In genomic region chr21:45366476-45366875, GRCh38 we compare ENCODE assay signal across 16 cellular contexts. TPM values are rescaled to one million over a fixed set of nuclear protein-coding genes. Genes with fewer than 3 reads are reported as not detected.
A peak's percentile ranks its signal among the peaks of the same experiment; 100 is the strongest.
DNase-seq lines count a peak whose midpoint lies in the region; ATAC-seq and TF ChIP-seq lines count a peak whose summit lies in the region.
"Had no signal": no experiment of that assay in that cellular context is flagged by ENCODE, and none has a peak within 500 bp of the region (broad histone marks: within the 10 kb centered on the region; RNA-seq: fewer than 3 reads in every experiment).

No MANE protein-coding gene starts in this region.

- H3K36me3 ChIP-seq in NT2/D1 (ENCODE audit: insufficient read depth, insufficient read length, low read length) (no peaks in the 10 kb centered on the region), colonic mucosa (no peaks in the 10 kb centered on the region), mesodermal cell (ENCODE audit: control insufficient read depth, insufficient read depth, low read length) (no peaks in the 10 kb centered on the region), subcutaneous abdominal adipose tissue (ENCODE audit: control insufficient read depth in 5 of 5, insufficient read depth in 5 of 5, low read length in 5 of 5) (no peaks in the 10 kb centered on the region)
- H3K36me3 ChIP-seq: SJCRH30 had no signal

- peak overlapping the region; percentile 39 for H3K9ac ChIP-seq in NT2/D1 (ENCODE audit: insufficient read length, low read depth)
- H3K9ac ChIP-seq in colonic mucosa (ENCODE audit: low read depth in 2 of 2, low read length in 2 of 2), result no peak overlapping the region
- no peak overlapping the region for H3K9ac ChIP-seq in subcutaneous abdominal adipose tissue (ENCODE audit: low read length in 5 of 5)

- H3K27ac ChIP-seq in colonic mucosa (peak overlapping the region; percentile 18), mesodermal cell (ENCODE audit: low read depth, low read length, severe bottlenecking) (peak overlapping the region; percentile 98), subcutaneous abdominal adipose tissue (ENCODE audit: low read depth, low read length) (peak overlapping the region; percentile 81)
- H3K27ac ChIP-seq: SJCRH30 had no signal

- intact Hi-C loops in colonic mucosa (cut with DNase I) (no loop called here), head of caudate nucleus (cut with DNase I) (no loop called here)

- TF ChIP-seq CTCF in colonic mucosa (IDR thresholded peaks at IDR 0.05), result no peak

- H3K4me1 ChIP-seq in NT2/D1 (ENCODE audit: insufficient read depth, insufficient read length) (peaks cover 57% of the 10 kb centered on the region), colonic mucosa (no peaks in the 10 kb centered on the region), mesodermal cell (ENCODE audit: control insufficient read depth, insufficient read depth, low read length, poor library complexity, severe bottlenecking) (peaks cover 60% of the 10 kb centered on the region), subcutaneous abdominal adipose tissue (ENCODE audit: control insufficient read depth in 5 of 5, insufficient read depth in 5 of 5, low read length in 5 of 5) (peaks cover 26 to 67% (median 49%) of the 10 kb centered on the region in 5 donors)

- peaks cover 12% of the 10 kb centered on the region for H3K4me1 Mint-ChIP-seq in activated naive CD8-positive, alpha-beta T cell treated with anti-CD3 and anti-CD28 coated beads for 36 hours

- no peak overlapping the region for H3K4me3 Mint-ChIP-seq in activated naive CD8-positive, alpha-beta T cell treated with anti-CD3 and anti-CD28 coated beads for 36 hours
- H3K4me3 Mint-ChIP-seq: activated naive CD8-positive, alpha-beta T cell treated with anti-CD3 and anti-CD28 coated beads, Interleukin-2, amount 10 ng/mL, durations not matched to agents 7 days and 5 days; CD14-positive monocyte had no signal

- ATAC-seq in HG02973 (IDR thresholded peaks at IDR 0.05; ENCODE audit: unreplicated experiment), result no peak
- ATAC-seq: stimulated activated naive CD8-positive, alpha-beta T cell treated with anti-CD3 and anti-CD28 coated beads, Interleukin-15, Interleukin-2, amounts not matched to agents 100 U/mL and 50 U/mL, for 24 hours had no signal

- H3K4me3 ChIP-seq in NT2/D1 (ENCODE audit: insufficient read length, low read depth) (no peak overlapping the region), colonic mucosa (no peak overlapping the region), mesodermal cell (ENCODE audit: extremely low read depth, insufficient read depth, low read length, poor library complexity, severe bottlenecking) (no peak overlapping the region), subcutaneous abdominal adipose tissue (ENCODE audit: low read depth in 1 of 5, low read length in 5 of 5) (no peak overlapping the region)
- H3K4me3 ChIP-seq: mucosa of descending colon, SJCRH30 had no signal

- H3K27me3 Mint-ChIP-seq in activated naive CD8-positive, alpha-beta T cell treated with anti-CD3 and anti-CD28 coated beads for 36 hours, result peaks cover 6% of the 10 kb centered on the region

- no peaks in the 10 kb centered on the region for H3K9me3 Mint-ChIP-seq in activated naive CD8-positive, alpha-beta T cell treated with anti-CD3 and anti-CD28 coated beads for 36 hours
- H3K9me3 Mint-ChIP-seq: activated naive CD8-positive, alpha-beta T cell treated with anti-CD3 and anti-CD28 coated beads, Interleukin-2, amount 10 ng/mL, durations not matched to agents 7 days and 5 days had no signal

- no peak overlapping the region for H3K27ac Mint-ChIP-seq in activated naive CD8-positive, alpha-beta T cell treated with anti-CD3 and anti-CD28 coated beads for 36 hours
- H3K27ac Mint-ChIP-seq: activated naive CD8-positive, alpha-beta T cell treated with anti-CD3 and anti-CD28 coated beads, Interleukin-2, amount 10 ng/mL, durations not matched to agents 7 days and 5 days; CD14-positive monocyte had no signal

- DNase-seq in NT2/D1 (ENCODE audit: low read depth, low spot score) (no peak), colonic mucosa (no peak), ecto neural progenitor cell (ENCODE audit: low spot score) (no peak), head of caudate nucleus (no peak)
- no peak for DNase-seq in activated naive CD8-positive, alpha-beta T cell treated with anti-CD3 and anti-CD28 coated beads for 36 hours
- DNase-seq: activated naive CD8-positive, alpha-beta T cell treated with anti-CD3 and anti-CD28 coated beads, Interleukin-2, amount 10 ng/mL, durations not matched to agents 7 days and 5 days; cortex of kidney; NCI-H2029 treated with DMSO at 0.1 percent for 48 hours; NCI-H82; stimulated activated naive CD8-positive, alpha-beta T cell treated with anti-CD3 and anti-CD28 coated beads, Interleukin-15, Interleukin-2, amounts not matched to agents 100 U/mL and 50 U/mL, for 24 hours had no signal

- 92 to 94% methylated on average over 13 of the region's 17 CpGs for WGBS in mesodermal cell (ENCODE audit: insufficient coverage in 2 of 2), 2 experiments

- H3K9me3 ChIP-seq in NT2/D1 (ENCODE audit: insufficient read depth, low read length) (no peaks in the 10 kb centered on the region), colonic mucosa (no peaks in the 10 kb centered on the region), mesodermal cell (ENCODE audit: control insufficient read depth, low read length) (no peaks in the 10 kb centered on the region), subcutaneous abdominal adipose tissue (ENCODE audit: control insufficient read depth in 5 of 5, low read length in 5 of 5) (no peaks in the 10 kb centered on the region)
- H3K9me3 ChIP-seq: mucosa of descending colon, SJCRH30 had no signal

- H3K27me3 ChIP-seq in NT2/D1 (ENCODE audit: insufficient read depth, insufficient read length) (no peaks in the 10 kb centered on the region), colonic mucosa (no peaks in the 10 kb centered on the region), subcutaneous abdominal adipose tissue (ENCODE audit: control insufficient read depth in 5 of 5, insufficient read depth in 4 of 5, low read length in 5 of 5) (no peaks in the 10 kb centered on the region)
- H3K27me3 ChIP-seq: SJCRH30 had no signal

- no peaks in the 10 kb centered on the region for H3K36me3 Mint-ChIP-seq in activated naive CD8-positive, alpha-beta T cell treated with anti-CD3 and anti-CD28 coated beads for 36 hours
- H3K36me3 Mint-ChIP-seq: activated naive CD8-positive, alpha-beta T cell treated with anti-CD3 and anti-CD28 coated beads, Interleukin-2, amount 10 ng/mL, durations not matched to agents 7 days and 5 days; CD14-positive monocyte had no signal

RNA-seq across cellular contexts. Expression of gene COL18A1, which starts 38.5 kb away (rescaled TPM):
- 10 to 100 TPM in 1 of 2 donors, 1 to 10 TPM in 1; 8.4 to 22.3 TPM for total RNA-seq in colonic mucosa
- polyA plus RNA-seq in mesodermal cell (2013, experiment 1 of 2), result 343 TPM
- 309 TPM for polyA plus RNA-seq in mesodermal cell (2013, experiment 2 of 2)
- total RNA-seq in activated naive CD8-positive, alpha-beta T cell treated with anti-CD3 and anti-CD28 coated beads for 36 hours, result 1 to 10 TPM; 3.5 to 4.0 TPM

Comparison
In these comparisons a context has a peak if more than half of its experiments do, and no peak if none do; other contexts are left out.
1. H3K27ac ChIP-seq: peak in every context shown above with its lines; median percentile 98 in mesodermal cell; 81 in subcutaneous abdominal adipose tissue; 18 in colonic mucosa.